ENCODE assay signal across 8 cellular contexts in the genomic region with DNA sequence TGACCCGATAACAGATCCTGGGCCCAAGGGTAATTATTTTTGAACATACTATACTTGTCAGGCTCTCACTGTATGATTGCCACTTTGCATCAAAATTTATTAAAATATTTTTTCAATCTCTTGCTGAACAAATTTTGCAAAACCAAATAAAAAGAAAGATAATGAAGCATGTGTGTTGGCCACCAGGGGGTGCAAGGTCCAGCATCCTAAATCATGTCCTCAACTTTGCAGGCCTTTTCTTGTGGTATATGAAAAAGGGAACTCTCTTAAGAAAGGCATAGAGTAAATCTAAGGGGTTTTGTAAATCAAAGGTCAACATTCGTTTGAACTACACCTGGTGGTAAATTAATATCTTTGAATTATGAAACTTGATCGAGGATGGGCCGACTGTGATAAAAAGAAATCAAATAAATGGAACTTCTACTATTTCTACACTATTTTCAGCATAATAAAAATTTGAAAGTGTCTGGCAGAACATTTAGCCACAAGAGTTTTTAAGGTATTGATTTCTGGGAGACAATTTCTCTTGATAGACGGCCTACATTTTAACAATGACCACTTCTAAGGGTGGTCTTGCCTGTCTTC.
DNase-seq lines count a peak whose midpoint lies in the region; ATAC-seq and TF ChIP-seq lines count a peak whose summit lies in the region.

No MANE protein-coding gene starts in this region.

- H3K4me1 Mint-ChIP-seq in HFFc6 (ENCODE audit: low read depth): no peaks in the 10 kb centered on the region

- H3K27me3 ChIP-seq in BE2C (no peaks in the 10 kb centered on the region), thoracic aorta (replicated peaks; ENCODE audit: insufficient read depth) (no peaks in the 10 kb centered on the region), upper lobe of left lung (no peaks in the 10 kb centered on the region)

- H3K4me1 ChIP-seq in BE2C: no peaks in the 10 kb centered on the region
- no peaks in the 10 kb centered on the region for H3K4me1 ChIP-seq in thoracic aorta (ENCODE audit: control insufficient read depth in 1 of 2, low read depth in 2 of 2)
- no peaks in the 10 kb centered on the region for H3K4me1 ChIP-seq in upper lobe of left lung

- H3K9me3 Mint-ChIP-seq in HFFc6: no peaks in the 10 kb centered on the region

- H3K27ac ChIP-seq in thoracic aorta (no peak overlapping the region), upper lobe of left lung (no peak overlapping the region)

- no peak overlapping the region for H3K27ac Mint-ChIP-seq in HFFc6

- peaks cover 2% of the 10 kb centered on the region for H3K27me3 Mint-ChIP-seq in HFFc6 (ENCODE audit: insufficient read depth)

- intact Hi-C loops in left ventricle myocardium superior (cut with micrococcal nuclease): no loop called here

- peak; percentile 44; the same call in 1 of the 3 replicates for ATAC-seq in SK-N-SH treated with all-trans-retinoic acid at 6 μM for 48 hours
- ATAC-seq in left ventricle myocardium superior: no peak
- no peak for ATAC-seq in thoracic aorta (ENCODE audit: insufficient number of reproducible peaks, low FRiP score, low read depth)
- no peak for ATAC-seq in upper lobe of left lung (ENCODE audit: low FRiP score in 2 of 2)

- 72 to 74% methylated on average over 5 of the region's 5 CpGs for WGBS in upper lobe of left lung, 2 donors

- H3K4me3 ChIP-seq in BE2C (ENCODE audit: low read depth, low read length) (no peak overlapping the region), thoracic aorta (no peak overlapping the region), upper lobe of left lung (no peak overlapping the region)

- H3K36me3 ChIP-seq in BE2C (no peaks in the 10 kb centered on the region), thoracic aorta (no peaks in the 10 kb centered on the region), upper lobe of left lung (no peaks in the 10 kb centered on the region)

- no peaks in the 10 kb centered on the region for H3K36me3 Mint-ChIP-seq in HFFc6 (ENCODE audit: low read depth)

- no peak overlapping the region for H3K4me3 Mint-ChIP-seq in HFFc6

- TF ChIP-seq CTCF in BE2C (IDR thresholded peaks at IDR 0.05; ENCODE audit: low read depth, low read length) (peak; percentile 50), HFFc6 (IDR thresholded peaks at IDR 0.05) (peak; percentile 85), thoracic aorta (IDR thresholded peaks at IDR 0.05) (peak; percentile 43), upper lobe of left lung (IDR thresholded peaks at IDR 0.05) (peak in 3 of 6 experiments; percentile 27 to 49 (median 36))

- TF ChIP-seq POLR2A in upper lobe of left lung (IDR thresholded peaks at IDR 0.05): no peak

- H3K9me3 ChIP-seq in BE2C (no peaks in the 10 kb centered on the region), thoracic aorta (no peaks in the 10 kb centered on the region), upper lobe of left lung (no peaks in the 10 kb centered on the region)

- TF ChIP-seq EP300 in upper lobe of left lung (IDR thresholded peaks at IDR 0.05): no peak

- DNase-seq in BE2C (peak; percentile 17), HFFc6 (peak; percentile 22), left ventricle myocardium superior (peak; percentile 26), thoracic aorta (ENCODE audit: low spot score) (no peak), upper lobe of left lung (no peak), mesenteric fat pad (ENCODE audit: low spot score) (no peak)
- DNase-seq in stimulated activated CD4-positive, alpha-beta T cell treated with anti-CD3 and anti-CD28 coated beads, Interleukin-12 subunit alpha, Interleukin-12 subunit beta, amount 100 ng/mL, for 4 hours: no peak

TF ChIP-seq in SK-N-SH treated with all-trans-retinoic acid at 6 μM for 48 hours, 23 proteins besides CTCF, POLR2A, EP300 and RAD21:
- TF ChIP-seq SNAI2 (CRISPR knock-in tag; IDR thresholded peaks at IDR 0.05) (no peak), BACH2 (CRISPR knock-in tag; IDR thresholded peaks at IDR 0.05; ENCODE audit: borderline replicate concordance) (no peak), ZFP30 (CRISPR knock-in tag; IDR thresholded peaks at IDR 0.05) (no peak), ZFP3 (CRISPR knock-in tag; IDR thresholded peaks at IDR 0.05) (no peak), TOX (CRISPR knock-in tag; IDR thresholded peaks at IDR 0.05; ENCODE audit: borderline replicate concordance) (no peak), TSHZ2 (CRISPR knock-in tag; IDR thresholded peaks at IDR 0.05) (no peak), POU6F1 (CRISPR knock-in tag; IDR thresholded peaks at IDR 0.05; ENCODE audit: borderline replicate concordance, low read depth) (no peak), ARNTL (CRISPR knock-in tag; IDR thresholded peaks at IDR 0.05; ENCODE audit: borderline replicate concordance, low read depth) (no peak), CSDC2 (CRISPR knock-in tag; IDR thresholded peaks at IDR 0.05) (no peak), OSR1 (CRISPR knock-in tag; IDR thresholded peaks at IDR 0.05) (no peak), PPARA (CRISPR knock-in tag; IDR thresholded peaks at IDR 0.05; ENCODE audit: borderline replicate concordance) (no peak)
- TF ChIP-seq, protein P1, sequence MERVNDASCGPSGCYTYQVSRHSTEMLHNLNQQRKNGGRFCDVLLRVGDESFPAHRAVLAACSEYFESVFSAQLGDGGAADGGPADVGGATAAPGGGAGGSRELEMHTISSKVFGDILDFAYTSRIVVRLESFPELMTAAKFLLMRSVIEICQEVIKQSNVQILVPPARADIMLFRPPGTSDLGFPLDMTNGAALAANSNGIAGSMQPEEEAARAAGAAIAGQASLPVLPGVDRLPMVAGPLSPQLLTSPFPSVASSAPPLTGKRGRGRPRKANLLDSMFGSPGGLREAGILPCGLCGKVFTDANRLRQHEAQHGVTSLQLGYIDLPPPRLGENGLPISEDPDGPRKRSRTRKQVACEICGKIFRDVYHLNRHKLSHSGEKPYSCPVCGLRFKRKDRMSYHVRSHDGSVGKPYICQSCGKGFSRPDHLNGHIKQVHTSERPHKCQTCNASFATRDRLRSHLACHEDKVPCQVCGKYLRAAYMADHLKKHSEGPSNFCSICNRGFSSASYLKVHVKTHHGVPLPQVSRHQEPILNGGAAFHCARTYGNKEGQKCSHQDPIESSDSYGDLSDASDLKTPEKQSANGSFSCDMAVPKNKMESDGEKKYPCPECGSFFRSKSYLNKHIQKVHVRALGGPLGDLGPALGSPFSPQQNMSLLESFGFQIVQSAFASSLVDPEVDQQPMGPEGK (CRISPR knock-in tag; IDR thresholded peaks at IDR 0.05; ENCODE audit: borderline replicate concordance): no peak

Comparison
In these comparisons a context has a peak if more than half of its experiments do, and no peak if none do; other contexts are left out.
1. DNase-seq: peak in BE2C (single experiment), HFFc6 (single experiment) and left ventricle myocardium superior (single experiment); none in thoracic aorta (single experiment), upper lobe of left lung (0 of 2), stimulated activated CD4-positive, alpha-beta T cell treated with anti-CD3 and anti-CD28 coated beads, Interleukin-12 subunit alpha, Interleukin-12 subunit beta, amount 100 ng/mL, for 4 hours (single experiment) and mesenteric fat pad (single experiment).